ENCODE assay signal across 1 cellular context in the genomic region with DNA sequence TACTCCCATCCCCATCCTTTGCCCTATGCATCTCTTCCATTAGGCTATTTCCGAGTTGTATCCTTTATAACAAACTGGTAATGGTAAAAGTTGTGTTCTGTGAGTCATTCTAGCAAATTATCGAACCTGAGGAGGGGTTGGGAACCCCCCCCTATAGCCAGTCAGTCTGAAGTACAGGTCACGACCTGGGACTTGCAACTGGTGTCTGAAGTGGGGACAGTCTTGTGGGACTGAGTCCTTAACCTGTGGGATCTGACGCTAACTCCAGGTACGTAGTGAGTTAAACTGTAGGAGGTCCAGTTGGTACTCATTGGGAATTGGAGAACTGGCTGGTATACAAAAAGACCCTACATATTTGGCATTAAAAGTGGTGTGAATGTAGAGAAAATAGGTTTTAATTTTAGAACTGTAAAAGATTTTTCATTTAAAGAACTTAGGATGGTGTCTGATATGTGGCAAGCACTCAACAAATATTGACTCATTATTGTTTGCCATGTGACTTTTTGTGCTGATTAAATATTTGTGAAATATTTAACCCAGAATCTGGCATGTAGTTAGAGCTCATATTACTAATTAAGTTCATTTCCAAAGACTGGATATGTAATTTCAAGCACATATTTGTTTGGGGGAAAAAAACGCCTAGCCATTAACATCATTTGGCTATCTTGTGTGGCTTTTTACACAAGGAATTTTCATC.
TF ChIP-seq lines count a peak whose summit lies in the region.

No MANE protein-coding gene starts in this region.

TF ChIP-seq in A549, 52 proteins besides CTCF, POLR2A, EP300 and RAD21 (continued from another document):
- TF ChIP-seq, protein P1, sequence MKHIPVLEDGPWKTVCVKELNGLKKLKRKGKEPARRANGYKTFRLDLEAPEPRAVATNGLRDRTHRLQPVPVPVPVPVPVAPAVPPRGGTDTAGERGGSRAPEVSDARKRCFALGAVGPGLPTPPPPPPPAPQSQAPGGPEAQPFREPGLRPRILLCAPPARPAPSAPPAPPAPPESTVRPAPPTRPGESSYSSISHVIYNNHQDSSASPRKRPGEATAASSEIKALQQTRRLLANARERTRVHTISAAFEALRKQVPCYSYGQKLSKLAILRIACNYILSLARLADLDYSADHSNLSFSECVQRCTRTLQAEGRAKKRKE (CRISPR knock-in tag; IDR thresholded peaks at IDR 0.05; ENCODE audit: low read depth) = no peak
- TF ChIP-seq, protein P2, sequence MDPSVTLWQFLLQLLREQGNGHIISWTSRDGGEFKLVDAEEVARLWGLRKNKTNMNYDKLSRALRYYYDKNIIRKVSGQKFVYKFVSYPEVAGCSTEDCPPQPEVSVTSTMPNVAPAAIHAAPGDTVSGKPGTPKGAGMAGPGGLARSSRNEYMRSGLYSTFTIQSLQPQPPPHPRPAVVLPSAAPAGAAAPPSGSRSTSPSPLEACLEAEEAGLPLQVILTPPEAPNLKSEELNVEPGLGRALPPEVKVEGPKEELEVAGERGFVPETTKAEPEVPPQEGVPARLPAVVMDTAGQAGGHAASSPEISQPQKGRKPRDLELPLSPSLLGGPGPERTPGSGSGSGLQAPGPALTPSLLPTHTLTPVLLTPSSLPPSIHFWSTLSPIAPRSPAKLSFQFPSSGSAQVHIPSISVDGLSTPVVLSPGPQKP (IDR thresholded peaks at IDR 0.05; ENCODE audit: low read depth, low read length) = no peak
- TF ChIP-seq MAFK (IDR thresholded peaks at IDR 0.05; ENCODE audit: partially characterized antibody) (no peak), POLR2AphosphoS2 (conservative IDR thresholded peaks at IDR 0.05; ENCODE audit: low read length) (no peak), TFCP2L1 (CRISPR knock-in tag; IDR thresholded peaks at IDR 0.05) (no peak), EHF (CRISPR knock-in tag; IDR thresholded peaks at IDR 0.05) (no peak), SREBF2 (IDR thresholded peaks at IDR 0.05) (no peak), CHD2 (IDR thresholded peaks at IDR 0.05; ENCODE audit: low read length, partially characterized antibody) (no peak)
- TF ChIP-seq, protein P3, sequence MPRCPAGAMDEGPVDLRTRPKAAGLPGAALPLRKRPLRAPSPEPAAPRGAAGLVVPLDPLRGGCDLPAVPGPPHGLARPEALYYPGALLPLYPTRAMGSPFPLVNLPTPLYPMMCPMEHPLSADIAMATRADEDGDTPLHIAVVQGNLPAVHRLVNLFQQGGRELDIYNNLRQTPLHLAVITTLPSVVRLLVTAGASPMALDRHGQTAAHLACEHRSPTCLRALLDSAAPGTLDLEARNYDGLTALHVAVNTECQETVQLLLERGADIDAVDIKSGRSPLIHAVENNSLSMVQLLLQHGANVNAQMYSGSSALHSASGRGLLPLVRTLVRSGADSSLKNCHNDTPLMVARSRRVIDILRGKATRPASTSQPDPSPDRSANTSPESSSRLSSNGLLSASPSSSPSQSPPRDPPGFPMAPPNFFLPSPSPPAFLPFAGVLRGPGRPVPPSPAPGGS (IDR thresholded peaks at IDR 0.05) = no peak
- TF ChIP-seq, protein P4, sequence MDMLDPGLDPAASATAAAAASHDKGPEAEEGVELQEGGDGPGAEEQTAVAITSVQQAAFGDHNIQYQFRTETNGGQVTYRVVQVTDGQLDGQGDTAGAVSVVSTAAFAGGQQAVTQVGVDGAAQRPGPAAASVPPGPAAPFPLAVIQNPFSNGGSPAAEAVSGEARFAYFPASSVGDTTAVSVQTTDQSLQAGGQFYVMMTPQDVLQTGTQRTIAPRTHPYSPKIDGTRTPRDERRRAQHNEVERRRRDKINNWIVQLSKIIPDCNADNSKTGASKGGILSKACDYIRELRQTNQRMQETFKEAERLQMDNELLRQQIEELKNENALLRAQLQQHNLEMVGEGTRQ (IDR thresholded peaks at IDR 0.05) = no peak
